In genomic region chr3:138417559-138417982, GRCh38 we compare ENCODE assay signal across 8 cellular contexts. TPM values are rescaled to one million over a fixed set of nuclear protein-coding genes. Genes with fewer than 3 reads are reported as not detected.
DNase-seq lines count a peak whose midpoint lies in the region; ATAC-seq and TF ChIP-seq lines count a peak whose summit lies in the region.

No MANE protein-coding gene starts in this region.

- H3K27me3 Mint-ChIP-seq in T-helper 17 cell = peaks cover 48% of the 10 kb centered on the region

- peak; percentile 84 for ATAC-seq in HG02678 (IDR thresholded peaks at IDR 0.05; ENCODE audit: unreplicated experiment)
- peak; percentile 80 for ATAC-seq in T-helper 17 cell
- ATAC-seq in sciatic nerve = peak; percentile 92
- ATAC-seq in GM18873 (IDR thresholded peaks at IDR 0.05; ENCODE audit: low FRiP score, unreplicated experiment) = no peak

- H3K9me3 ChIP-seq in T-helper 17 cell (ENCODE audit: control insufficient read depth, low read length, poor library complexity, severe bottlenecking) = no peaks in the 10 kb centered on the region

- no peak overlapping the region for H3K4me3 Mint-ChIP-seq in T-helper 17 cell

- TF ChIP-seq CTCF in GM12873 (IDR thresholded peaks at IDR 0.05; ENCODE audit: insufficient read depth, low read depth, low read length, missing control alignments) = peak; percentile 94

- no peaks in the 10 kb centered on the region for H3K36me3 Mint-ChIP-seq in T-helper 17 cell (ENCODE audit: low read depth)

- H3K4me1 Mint-ChIP-seq in T-helper 17 cell = peaks cover 10% of the 10 kb centered on the region

- intact Hi-C loops in sciatic nerve (cut with DNase I) = no loop called here

- H3K27ac Mint-ChIP-seq in T-helper 17 cell = no peak overlapping the region

- DNase-seq in NCI-H1694 treated with DMSO at 0.1 percent for 48 hours (lab: John Stamatoyannopoulos, UW) (peak; percentile 72), T-helper 17 cell (peak; percentile 20 to 49 (median 25)), anterior cingulate cortex (lab: John Stamatoyannopoulos, UW) (peak in 52 of 58 donors; percentile 13 to 85 (median 55)), hepatic stellate cell (ENCODE audit: low spot score) (peak; percentile 85), sciatic nerve (ENCODE audit: low spot score) (peak; percentile 87)

RNA-seq across cellular contexts. Expression of gene ESYT3, which starts 16.8 kb away (rescaled TPM):
- total RNA-seq in T-helper 17 cell = under 1 TPM in 1 of 2 donors, not detected in 1; 0.40 TPM
- 12.6 TPM for total RNA-seq in sciatic nerve

Comparison
In these comparisons a context has a peak if more than half of its experiments do, and no peak if none do; other contexts are left out.
1. DNase-seq: peak in every context shown above with its lines; median percentile 87 in sciatic nerve; 85 in hepatic stellate cell; 72 in NCI-H1694 treated with DMSO at 0.1 percent for 48 hours; 55 in anterior cingulate cortex; 25 in T-helper 17 cell.